Comparison of ENCODE assay signal across 8 cellular contexts in genomic region chr4:929970-930625, GRCh38. TPM values are rescaled to one million over a fixed set of nuclear protein-coding genes. Genes with fewer than 3 reads are reported as not detected.
A peak's percentile ranks its signal among the peaks of the same experiment; 100 is the strongest.
DNase-seq lines count a peak whose midpoint lies in the region; ATAC-seq and TF ChIP-seq lines count a peak whose summit lies in the region.

No MANE protein-coding gene starts in this region.

- ATAC-seq in esophagus mucosa (no peak), foreskin keratinocyte (no peak)

- no peak overlapping the region for H3K27ac ChIP-seq in duodenal mucosa (ENCODE audit: low read depth, low read length)
- no peak overlapping the region for H3K27ac ChIP-seq in foreskin keratinocyte

- H3K36me3 Mint-ChIP-seq in osteocyte (ENCODE audit: unreplicated experiment) = no peaks in the 10 kb centered on the region

- H3K36me3 ChIP-seq in duodenal mucosa (ENCODE audit: control insufficient read depth in 1 of 2, insufficient read depth in 2 of 2, low read length in 2 of 2) = no peaks in the 10 kb centered on the region

- no peaks in the 10 kb centered on the region for H3K27me3 ChIP-seq in duodenal mucosa (ENCODE audit: control insufficient read depth in 1 of 2, insufficient read depth in 2 of 2, low read length in 2 of 2)
- H3K27me3 ChIP-seq in foreskin keratinocyte = no peaks in the 10 kb centered on the region

- no peaks in the 10 kb centered on the region for H3K27me3 Mint-ChIP-seq in osteocyte (ENCODE audit: unreplicated experiment)

- H3K9me3 Mint-ChIP-seq in osteocyte (ENCODE audit: unreplicated experiment) = no peaks in the 10 kb centered on the region

- TF ChIP-seq CTCF in osteocyte (IDR thresholded peaks at IDR 0.05) (no peak), foreskin keratinocyte (conservative IDR thresholded peaks at IDR 0.05) (no peak)

- peak; percentile 81 for DNase-seq in GF-D8 (lab: John Stamatoyannopoulos, UW)
- peak; percentile 23 for DNase-seq in NAMALWA (ENCODE audit: low spot score)
- no peak for DNase-seq in osteocyte (ENCODE audit: extremely low spot score, unreplicated experiment)
- no peak for DNase-seq in retina
- DNase-seq in stimulated activated CD4-positive, alpha-beta T cell treated with anti-CD3 and anti-CD28 coated beads, Interleukin-2, amount 100 ng/mL, for 48 hours = no peak
- no peak for DNase-seq in foreskin keratinocyte

- H3K27ac Mint-ChIP-seq in osteocyte (ENCODE audit: unreplicated experiment) = peak overlapping the region; percentile 73

- H3K4me3 ChIP-seq in duodenal mucosa (ENCODE audit: low read depth in 1 of 2, low read length in 2 of 2) = peak overlapping the region; percentile 93 to 99

- peak overlapping the region; percentile 97 for H3K9ac ChIP-seq in duodenal mucosa (ENCODE audit: low read depth in 1 of 2, low read length in 2 of 2)

- peaks cover 39% of the 10 kb centered on the region for H3K4me1 Mint-ChIP-seq in osteocyte (ENCODE audit: unreplicated experiment)

- H3K4me1 ChIP-seq in duodenal mucosa (ENCODE audit: control insufficient read depth in 1 of 2, insufficient read depth in 2 of 2, low read length in 2 of 2) (peaks cover 31 to 41% of the 10 kb centered on the region in 2 donors), foreskin keratinocyte (peaks cover 9% of the 10 kb centered on the region)

- H3K4me3 Mint-ChIP-seq in osteocyte (ENCODE audit: unreplicated experiment) = peak overlapping the region; percentile 92

- no peaks in the 10 kb centered on the region for H3K9me3 ChIP-seq in duodenal mucosa (ENCODE audit: control insufficient read depth in 1 of 2, low read length in 2 of 2)

RNA-seq across cellular contexts. Expression of gene GAK, which starts 2.0 kb away (rescaled TPM):
- total RNA-seq in osteocyte = 76.7 and 93.8 TPM in 2 replicates
- total RNA-seq in esophagus mucosa = 69.1 TPM
- total RNA-seq in foreskin keratinocyte = 48.0 and 50.5 TPM in 2 replicates
- polyA plus RNA-seq in foreskin keratinocyte = 49.7 and 57.8 TPM in 2 replicates

RNA-seq across cellular contexts. Expression of gene TMEM175, which starts 2.2 kb away (rescaled TPM):
- total RNA-seq in osteocyte (37.2 and 39.7 TPM in 2 replicates), esophagus mucosa (11.2 TPM), foreskin keratinocyte (10.7 and 12.2 TPM in 2 replicates)
- 18.7 and 19.4 TPM in 2 replicates for polyA plus RNA-seq in foreskin keratinocyte

RNA-seq across cellular contexts. Expression of gene DGKQ, which starts 43.3 kb away (rescaled TPM):
- total RNA-seq in osteocyte (17.9 and 18.5 TPM in 2 replicates), esophagus mucosa (12.0 TPM), foreskin keratinocyte (9.1 and 12.2 TPM in 2 replicates)
- 5.4 and 7.0 TPM in 2 replicates for polyA plus RNA-seq in foreskin keratinocyte

RNA-seq across cellular contexts. Expression of gene IDUA, which starts 56.7 kb away (rescaled TPM):
- total RNA-seq in osteocyte (58.0 and 67.8 TPM in 2 replicates), esophagus mucosa (8.8 TPM), foreskin keratinocyte (2.0 and 2.3 TPM in 2 replicates)
- 1.8 and 2.3 TPM in 2 replicates for polyA plus RNA-seq in foreskin keratinocyte

Comparison
In these comparisons a context has a peak if more than half of its experiments do, and no peak if none do; other contexts are left out.
1. DNase-seq: peak in GF-D8 (single experiment) and NAMALWA (single experiment); none in osteocyte (single experiment), retina (single experiment), stimulated activated CD4-positive, alpha-beta T cell treated with anti-CD3 and anti-CD28 coated beads, Interleukin-2, amount 100 ng/mL, for 48 hours (0 of 2) and foreskin keratinocyte (0 of 2).